1 cellular context compared by ENCODE assay signal in genomic region chr19:58002384-58003152, GRCh38.
A peak's percentile ranks its signal among the peaks of the same experiment; 100 is the strongest.
TF ChIP-seq lines count a peak whose summit lies in the region.

Gene ZNF606, minus strand, starts transcription at chr19:58002820. Its CDS starts 1,501 bp downstream, at chr19:58001319.

TF ChIP-seq in HepG2, 621 proteins besides CTCF, POLR2A, EP300 and RAD21 (continued from another document and continues in another):
- no peak; the same call in 1 of the 2 replicates for TF ChIP-seq NFAT5 (CRISPR knock-in tag; IDR thresholded peaks at IDR 0.05)
- TF ChIP-seq IKZF5 (CRISPR knock-in tag; IDR thresholded peaks at IDR 0.05): peak; percentile 26; the same call in 1 of the 2 replicates
- no peak for TF ChIP-seq PLRG1 (conservative IDR thresholded peaks at IDR 0.05)
- peak; percentile 93; the same call in 1 of the 2 replicates for TF ChIP-seq MXD3 (CRISPR knock-in tag; IDR thresholded peaks at IDR 0.05)
- TF ChIP-seq SATB2 (CRISPR knock-in tag; IDR thresholded peaks at IDR 0.05): peak; percentile 47; the same call in 1 of the 2 replicates
- TF ChIP-seq ZNF18 (CRISPR knock-in tag; IDR thresholded peaks at IDR 0.05; ENCODE audit: insufficient replicate concordance): peak; percentile 32
- peak; percentile 93; the same call in 1 of the 2 replicates for TF ChIP-seq KDM1A (CRISPR knock-in tag; IDR thresholded peaks at IDR 0.05)
- peak; percentile 4; the same call in 1 of the 2 replicates for TF ChIP-seq HNF4A (CRISPR knock-in tag; IDR thresholded peaks at IDR 0.05)
- no peak for TF ChIP-seq ZNF382 (CRISPR knock-in tag; IDR thresholded peaks at IDR 0.05; ENCODE audit: borderline replicate concordance)
- no peak for TF ChIP-seq CENPT (CRISPR knock-in tag; IDR thresholded peaks at IDR 0.05; ENCODE audit: low read depth)
- no peak for TF ChIP-seq MAFK (conservative IDR thresholded peaks at IDR 0.05 in 1 of 2, IDR thresholded peaks at IDR 0.05 in 1 of 2; ENCODE audit: low read length in 2 of 2)
- TF ChIP-seq BORCS8-MEF2B (CRISPR knock-in tag; IDR thresholded peaks at IDR 0.05): peak; percentile 28; the same call in 1 of the 2 replicates
- TF ChIP-seq KIAA2018 (CRISPR knock-in tag; IDR thresholded peaks at IDR 0.05; ENCODE audit: borderline replicate concordance): no peak
- peak; percentile 15; the same call in 1 of the 2 replicates for TF ChIP-seq HOXA5 (CRISPR knock-in tag; IDR thresholded peaks at IDR 0.05)
- TF ChIP-seq ZNF513 (CRISPR knock-in tag; conservative IDR thresholded peaks at IDR 0.05): no peak
- TF ChIP-seq ZSCAN21 (CRISPR knock-in tag; IDR thresholded peaks at IDR 0.05; ENCODE audit: borderline replicate concordance): no peak
- TF ChIP-seq HOXA9 (CRISPR knock-in tag; IDR thresholded peaks at IDR 0.05; ENCODE audit: borderline replicate concordance): no peak
- TF ChIP-seq ZNF512B (CRISPR knock-in tag; IDR thresholded peaks at IDR 0.05; ENCODE audit: borderline replicate concordance): no peak
- TF ChIP-seq E2F1 (CRISPR knock-in tag; IDR thresholded peaks at IDR 0.05): peak; percentile 52; the same call in 1 of the 2 replicates
- peak; percentile 94 for TF ChIP-seq KAT8 (CRISPR knock-in tag; IDR thresholded peaks at IDR 0.05)
